Comparison of ENCODE assay signal across 8 cellular contexts in genomic region chr17:68512967-68513474, GRCh38. TPM values are rescaled to one million over a fixed set of nuclear protein-coding genes. Genes with fewer than 3 reads are reported as not detected.
DNase-seq lines count a peak whose midpoint lies in the region; ATAC-seq and TF ChIP-seq lines count a peak whose summit lies in the region.

No MANE protein-coding gene starts in this region.

- H3K27me3 ChIP-seq in HCT116 (ENCODE audit: insufficient read depth, low read length) (no peaks in the 10 kb centered on the region), SK-N-SH (ENCODE audit: insufficient read depth) (no peaks in the 10 kb centered on the region), muscle layer of colon (ENCODE audit: control insufficient read depth in 1 of 2, insufficient read depth in 2 of 2, low read length in 2 of 2) (no peaks in the 10 kb centered on the region)

- H3K9me2 ChIP-seq in HCT116 (ENCODE audit: insufficient read depth) (no peaks in the 10 kb centered on the region), SK-N-SH (no peaks in the 10 kb centered on the region)

- peak overlapping the region; percentile 86 for H3K27ac ChIP-seq in HCT116 (ENCODE audit: low read depth, low read length)
- peak overlapping the region; percentile 97 to 98 for H3K27ac ChIP-seq in SK-N-SH (ENCODE audit: low read depth in 2 of 2, low read length in 1 of 2)
- peak overlapping the region; percentile 98 for H3K27ac ChIP-seq in muscle layer of colon (ENCODE audit: low read depth, low read length)

- H3K4me1 ChIP-seq in HCT116 (ENCODE audit: control insufficient read depth in 1 of 2, insufficient read depth in 2 of 2, low read length in 2 of 2): peaks cover 15 to 35% of the 10 kb centered on the region in 2 experiments
- H3K4me1 ChIP-seq in SK-N-SH (ENCODE audit: control insufficient read depth in 1 of 2, insufficient read depth in 2 of 2, low read depth in 1 of 2, low read length in 1 of 2): peaks cover 17 to 27% of the 10 kb centered on the region in 2 experiments; a peak in 2 of 4 replicates
- peaks cover 16% of the 10 kb centered on the region for H3K4me1 ChIP-seq in muscle layer of colon (ENCODE audit: insufficient read depth, low read length)

- TF ChIP-seq RAD21 in HCT116 (IDR thresholded peaks at IDR 0.05; ENCODE audit: low read depth) (no peak), SK-N-SH (IDR thresholded peaks at IDR 0.05; ENCODE audit: low read length) (no peak)

- TF ChIP-seq CTCF in HCT116 (IDR thresholded peaks at IDR 0.05 in 2 of 3, conservative IDR thresholded peaks at IDR 0.05 in 1 of 3; ENCODE audit: borderline replicate concordance in 1 of 3, insufficient read depth in 1 of 3, low read depth in 2 of 3, low read length in 2 of 3) (no peak), SK-N-SH (IDR thresholded peaks at IDR 0.05) (no peak; the same call in 1 of the 2 replicates), epithelial cell of esophagus (IDR thresholded peaks at IDR 0.05; ENCODE audit: insufficient read depth, low read depth, low read length, missing control alignments) (no peak)

- POLR2A ChIA-PET in HCT116 (lab: Charles Lee): interaction anchor here (1.0 kb wide), 1 partner anchor 31 kb away, joined by 3 read pairs; no protein-coding TSS in a partner anchor
- POLR2A ChIA-PET in SK-N-SH (lab: Yijun Ruan, JAX): interaction anchor here (0.6 to 0.9 kb wide), 3 partner anchors 13 to 63 kb away, joined by 3 to 4 read pairs (median 4); no protein-coding TSS in a partner anchor

- H4K20me1 ChIP-seq in HCT116 (ENCODE audit: insufficient read depth) (0 out of 2 replicates have a peak, but pooled peaks cover 4% of the 10 kb centered on the region), SK-N-SH (ENCODE audit: insufficient read depth) (peaks cover 46% of the 10 kb centered on the region)

- peak overlapping the region; percentile 84 for H3K4me2 ChIP-seq in HCT116 (ENCODE audit: low read length)
- H3K4me2 ChIP-seq in SK-N-SH: peak overlapping the region; percentile 96

- peaks cover 10% of the 10 kb centered on the region for H3F3A ChIP-seq in SK-N-SH (replicated peaks; ENCODE audit: insufficient read depth)

- H3K36me3 ChIP-seq in HCT116 (ENCODE audit: control insufficient read depth in 1 of 2, insufficient read depth in 2 of 2, low read length in 2 of 2): peaks cover 22 to 26% of the 10 kb centered on the region in 2 experiments
- peaks cover 30% of the 10 kb centered on the region in 2 experiments for H3K36me3 ChIP-seq in SK-N-SH (replicated peaks in 1 of 2; ENCODE audit: control insufficient read depth in 1 of 2, insufficient read depth in 2 of 2, low read length in 1 of 2)
- H3K36me3 ChIP-seq in muscle layer of colon (ENCODE audit: insufficient read depth, low read length): peaks cover 15% of the 10 kb centered on the region

- H3K9ac ChIP-seq in HCT116 (ENCODE audit: low read length) (peak overlapping the region; percentile 85), SK-N-SH (peak overlapping the region; percentile 92), muscle layer of colon (ENCODE audit: low read length) (peak overlapping the region; percentile 85)

- RAD21 ChIA-PET in HCT116 (lab: Charles Lee; ENCODE audit: low non-redundant PET in 1 of 2, low total read pairs in 2 of 2, uncharacterized antibody in 2 of 2, unreplicated experiment in 2 of 2): no interaction called here

- H3K9me3 ChIP-seq in HCT116 (ENCODE audit: control insufficient read depth in 1 of 2, insufficient read depth in 1 of 2, low read depth in 1 of 2, low read length in 2 of 2): no peaks in the 10 kb centered on the region
- no peaks in the 10 kb centered on the region for H3K9me3 ChIP-seq in SK-N-SH
- no peaks in the 10 kb centered on the region for H3K9me3 ChIP-seq in muscle layer of colon (ENCODE audit: low read length)

- WGBS in SK-N-SH (ENCODE audit: low lambda C conversion rate): 1% methylated on average over 20 of the region's 20 CpGs

- H3K4me3 ChIP-seq in HCT116 (replicated peaks in 1 of 2; ENCODE audit: low read depth in 1 of 2, low read length in 2 of 2): peak overlapping the region; percentile 85 to 88
- H3K4me3 ChIP-seq in SK-N-SH (ENCODE audit: low read depth in 2 of 2, low read length in 1 of 2): peak overlapping the region; percentile 78 to 98
- peak overlapping the region; percentile 93 for H3K4me3 ChIP-seq in epithelial cell of esophagus (ENCODE audit: low read length)
- H3K4me3 ChIP-seq in muscle layer of colon (ENCODE audit: low read depth in 1 of 2, low read length in 2 of 2): peak overlapping the region; percentile 95 to 97

- CTCF ChIA-PET in HCT116 (lab: Charles Lee) (interaction anchor here (0.8 to 1.4 kb wide), 3 partner anchors 12 to 571 kb away, joined by 3 read pairs; no protein-coding TSS in a partner anchor), SK-N-SH (lab: Yijun Ruan, JAX) (interaction anchor here (1.4 to 1.6 kb wide), 2 partner anchors 47 to 248 kb away, joined by 3 to 7 read pairs; no protein-coding TSS in a partner anchor)

- H2AFZ ChIP-seq in HCT116 (ENCODE audit: low read depth, low read length, poor library complexity, severe bottlenecking): no peak overlapping the region
- peak overlapping the region; percentile 98; the same call in 1 of the 2 replicates for H2AFZ ChIP-seq in SK-N-SH (ENCODE audit: low read depth)

- DNase-seq in Ammon's horn (ENCODE audit: low spot score) (peak; percentile 16), HCT116 (ENCODE audit: low read depth, low spot score) (no peak), SK-N-SH (peak; percentile 41), epithelial cell of esophagus (ENCODE audit: low read depth) (peak; percentile 48), SKM-1 (lab: John Stamatoyannopoulos, UW; ENCODE audit: unreplicated experiment) (no peak), amniotic stem cell (lab: John Stamatoyannopoulos, UW) (no peak)

- H3K79me2 ChIP-seq in HCT116 (ENCODE audit: insufficient read depth, low read length) (peaks cover 52% of the 10 kb centered on the region), SK-N-SH (ENCODE audit: insufficient read depth) (peaks cover 58% of the 10 kb centered on the region)

- no peak for TF ChIP-seq POLR2A in HCT116 (IDR thresholded peaks at IDR 0.05; ENCODE audit: borderline replicate concordance, extremely low read depth, insufficient read depth, insufficient read length)

- no peak for TF ChIP-seq EP300 in SK-N-SH (IDR thresholded peaks at IDR 0.05; ENCODE audit: borderline replicate concordance in 1 of 2, low read depth in 1 of 2, low read length in 1 of 2)

- BruUV-seq in HCT116 (replicated peaks; lab: Mats Ljungman, UMichigan): no TSS peak

- intact Hi-C loops in HCT116 (cut with micrococcal nuclease): no loop called here

- no peak for ATAC-seq in HCT116
- ATAC-seq in HG02623 (IDR thresholded peaks at IDR 0.05; ENCODE audit: unreplicated experiment): no peak

TF ChIP-seq in HCT116, 20 proteins besides CTCF, POLR2A, EP300 and RAD21:
- TF ChIP-seq CBX3 (IDR thresholded peaks at IDR 0.05; ENCODE audit: low read depth) (no peak), ZFX (IDR thresholded peaks at IDR 0.05) (peak; percentile 79), EGR1 (IDR thresholded peaks at IDR 0.05; ENCODE audit: low read depth) (no peak)

TF ChIP-seq in SK-N-SH, 30 proteins besides CTCF, POLR2A, EP300 and RAD21 (continues in another document):
- TF ChIP-seq IRF3 (IDR thresholded peaks at IDR 0.05; ENCODE audit: low read depth, low read length) (no peak), NFIC (IDR thresholded peaks at IDR 0.05; ENCODE audit: borderline replicate concordance) (no peak), ELF1 (IDR thresholded peaks at IDR 0.05) (no peak), YY1 (IDR thresholded peaks at IDR 0.05; ENCODE audit: low read depth) (no peak), USF2 (IDR thresholded peaks at IDR 0.05; ENCODE audit: borderline replicate concordance, low read depth, low read length) (no peak), RFX5 (IDR thresholded peaks at IDR 0.05; ENCODE audit: low read length) (no peak), FOXJ3 (CRISPR knock-in tag; IDR thresholded peaks at IDR 0.05) (no peak), SMC3 (IDR thresholded peaks at IDR 0.05; ENCODE audit: low read depth, low read length) (no peak), PBX3 (IDR thresholded peaks at IDR 0.05) (no peak), JUND (IDR thresholded peaks at IDR 0.05) (no peak)

RNA-seq across cellular contexts. Expression of gene PRKAR1A, which starts 0.8 kb away (rescaled TPM):
- 295 TPM for total RNA-seq in HCT116 (2021; ENCODE audit: unreplicated experiment)
- 187 and 230 TPM in 2 replicates for polyA plus RNA-seq in HCT116 (2012)
- 195 and 224 TPM in 2 replicates for polyA plus RNA-seq in SK-N-SH (2012; rRNA removed)
- polyA plus RNA-seq in SK-N-SH (2012; cell fraction: cytosol; rRNA removed): 189 and 197 TPM in 2 replicates
- polyA plus RNA-seq in SK-N-SH (2012; cell fraction: nucleus; rRNA removed): 116 and 207 TPM in 2 replicates

RNA-seq across cellular contexts. Expression of gene WIPI1, which starts 55.7 kb away (rescaled TPM):
- total RNA-seq in HCT116 (2021; ENCODE audit: unreplicated experiment): 21.5 TPM
- 19.7 and 23.1 TPM in 2 replicates for polyA plus RNA-seq in HCT116 (2012)
- 52.7 and 65.2 TPM in 2 replicates for polyA plus RNA-seq in SK-N-SH (2012; rRNA removed)
- 49.1 and 55.1 TPM in 2 replicates for polyA plus RNA-seq in SK-N-SH (2012; cell fraction: cytosol; rRNA removed)
- polyA plus RNA-seq in SK-N-SH (2012; cell fraction: nucleus; rRNA removed): 35.4 and 62.8 TPM in 2 replicates

Comparison
In these comparisons a context has a peak if more than half of its experiments do, and no peak if none do; other contexts are left out.
1. DNase-seq: peak in Ammon's horn (single experiment), SK-N-SH (single experiment) and epithelial cell of esophagus (single experiment); none in HCT116 (single experiment), SKM-1 (single experiment) and amniotic stem cell (single experiment).
2. Peak in every context shown above with its lines, with median percentiles within 50 percentile points of each other: H3K27ac ChIP-seq, H3K4me3 ChIP-seq and H3K9ac ChIP-seq.